Comparison of ENCODE assay signal across 17 cellular contexts in the genomic region with DNA sequence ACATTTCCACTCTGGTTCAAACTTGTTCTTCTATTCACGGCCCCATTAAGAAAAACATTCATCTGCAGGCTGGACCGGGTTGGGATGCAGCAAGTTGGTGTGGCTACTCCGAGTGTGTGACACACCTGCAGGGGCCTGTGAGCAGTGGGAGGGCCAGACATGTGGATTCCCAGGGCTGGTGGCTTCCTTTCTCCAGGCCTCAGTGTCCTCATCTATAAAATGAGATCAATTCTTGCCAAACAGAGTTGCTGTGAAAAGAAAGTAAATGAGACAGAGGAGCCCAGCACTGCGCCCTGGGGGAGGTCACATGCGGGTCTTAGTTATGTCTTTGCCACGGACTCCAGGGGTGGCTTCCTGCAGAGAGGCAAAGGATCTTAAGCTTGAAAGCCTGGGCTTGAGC. TPM values are rescaled to one million over a fixed set of nuclear protein-coding genes. Genes with fewer than 3 reads are reported as not detected.
A peak's percentile ranks its signal among the peaks of the same experiment; 100 is the strongest.
DNase-seq lines count a peak whose midpoint lies in the region; ATAC-seq, FAIRE-seq and TF ChIP-seq lines count a peak whose summit lies in the region.
"Had no signal": no experiment of that assay in that cellular context is flagged by ENCODE, and none has a peak within 500 bp of the region (broad histone marks: within the 10 kb centered on the region; RNA-seq: fewer than 3 reads in every experiment).

No MANE protein-coding gene starts in this region.

- H3K27ac Mint-ChIP-seq in neural progenitor cell = peak overlapping the region; percentile 50
- H3K27ac Mint-ChIP-seq: progenitor cell of endocrine pancreas had no signal

- no peak for TF ChIP-seq POLR2A in heart left ventricle (IDR thresholded peaks at IDR 0.05)

- peak overlapping the region; percentile 31 for H3K4me2 ChIP-seq in neural progenitor cell

- 54 to 71% (median 62%) methylated on average over 6 of the region's 6 CpGs for WGBS in heart left ventricle, 4 donors
- 42 to 67% methylated on average over 6 of the region's 6 CpGs for WGBS in esophagus, 2 donors

- H3K27ac ChIP-seq in heart left ventricle (peak overlapping the region in 10 of 12 donors; percentile 0 to 89 (median 29)), esophagus (ENCODE audit: low read depth in 2 of 2, low read length in 1 of 2) (peak overlapping the region; percentile 69 to 83), neural progenitor cell (no peak overlapping the region)
- H3K27ac ChIP-seq: foreskin keratinocyte, SK-N-MC had no signal

- TF ChIP-seq CTCF in heart left ventricle (IDR thresholded peaks at IDR 0.05) = no peak
- TF ChIP-seq CTCF in neural progenitor cell (IDR thresholded peaks at IDR 0.05) = no peak

- H3K4me3 Mint-ChIP-seq in neural progenitor cell = no peak overlapping the region
- H3K4me3 Mint-ChIP-seq: immature natural killer cell had no signal

- peaks cover 9% of the 10 kb centered on the region for H3F3A ChIP-seq in neural progenitor cell (ENCODE audit: low read depth)

- H4K20me1 ChIP-seq in neural progenitor cell (ENCODE audit: low read depth) = peaks cover 27% of the 10 kb centered on the region

- H3K4me1 ChIP-seq in heart left ventricle = peaks cover 0 to 54% (median 29%) of the 10 kb centered on the region in 12 donors
- peaks cover 5 to 26% of the 10 kb centered on the region in 2 donors for H3K4me1 ChIP-seq in esophagus (ENCODE audit: control insufficient read depth in 2 of 2, insufficient read depth in 2 of 2, low read length in 1 of 2)
- peaks cover 28% of the 10 kb centered on the region for H3K4me1 ChIP-seq in neural progenitor cell

- ATAC-seq in heart left ventricle = no peak
- ATAC-seq in left ventricle myocardium superior = no peak
- ATAC-seq: foreskin keratinocyte had no signal

- intact Hi-C loops in heart left ventricle (cut with DNase I) (no loop called here), left ventricle myocardium superior (cut with micrococcal nuclease) (no loop called here)

- H3K4me3 ChIP-seq in heart left ventricle (no peak overlapping the region), esophagus (ENCODE audit: low read depth in 1 of 2, low read length in 2 of 2) (no peak overlapping the region), neural progenitor cell (no peak overlapping the region)
- H3K4me3 ChIP-seq: SK-N-MC had no signal

- peaks cover 41% of the 10 kb centered on the region for H3K4me1 Mint-ChIP-seq in neural progenitor cell

- H3K27me3 ChIP-seq in heart left ventricle (no peaks in the 10 kb centered on the region), esophagus (ENCODE audit: control insufficient read depth in 1 of 2, insufficient read depth in 2 of 2, low read length in 2 of 2) (no peaks in the 10 kb centered on the region), neural progenitor cell (no peaks in the 10 kb centered on the region)
- H3K27me3 ChIP-seq: foreskin keratinocyte had no signal

- DNase-seq in heart left ventricle (no peak), left ventricle myocardium superior (no peak), neural progenitor cell (ENCODE audit: low spot score) (no peak), urothelium cell line (ENCODE audit: low spot score) (no peak), SW 1271 (lab: John Stamatoyannopoulos, UW) (no peak), globus pallidus (ENCODE audit: low spot score) (no peak)
- DNase-seq in effector CD8-positive, alpha-beta T cell (lab: John Stamatoyannopoulos, UW) = no peak
- DNase-seq: ACHN, foreskin keratinocyte, GDM1, immature natural killer cell, NCI-H146, NCI-H446 had no signal

- H3K9me3 Mint-ChIP-seq in neural progenitor cell = no peaks in the 10 kb centered on the region
- H3K9me3 Mint-ChIP-seq: immature natural killer cell had no signal

- peak; percentile 17 for FAIRE-seq in urothelium cell line (lab: Jason Lieb, UNC)
- FAIRE-seq: astrocyte had no signal

- no peak overlapping the region for H2AFZ ChIP-seq in neural progenitor cell (replicated peaks)

- peaks cover 6% of the 10 kb centered on the region for H3K79me2 ChIP-seq in neural progenitor cell (ENCODE audit: low read depth)

- peaks cover 2% of the 10 kb centered on the region for H3K27me3 Mint-ChIP-seq in neural progenitor cell (ENCODE audit: insufficient read depth, low read depth)
- H3K27me3 Mint-ChIP-seq: progenitor cell of endocrine pancreas had no signal

- H3K9me3 ChIP-seq in heart left ventricle (no peaks in the 10 kb centered on the region), esophagus (ENCODE audit: control insufficient read depth in 2 of 2, insufficient read depth in 1 of 2, low read depth in 1 of 2, low read length in 1 of 2) (no peaks in the 10 kb centered on the region), neural progenitor cell (ENCODE audit: low read depth) (no peaks in the 10 kb centered on the region)

- peaks cover 0 to 38% (median 28%) of the 10 kb centered on the region in 9 donors for H3K36me3 ChIP-seq in heart left ventricle
- peaks cover 10 to 22% of the 10 kb centered on the region in 2 donors for H3K36me3 ChIP-seq in esophagus (ENCODE audit: control insufficient read depth in 2 of 2, insufficient read depth in 2 of 2, low read length in 1 of 2)
- H3K36me3 ChIP-seq in neural progenitor cell = no peaks in the 10 kb centered on the region

- H3K9ac ChIP-seq in neural progenitor cell = no peak overlapping the region

- peaks cover 5% of the 10 kb centered on the region for H3K36me3 Mint-ChIP-seq in neural progenitor cell

RNA-seq across cellular contexts. Expression of gene MICALL1, which starts 5.2 kb away (rescaled TPM):
- 10 to 100 TPM; 15.8 to 40.7 (median 17.8) TPM for total RNA-seq in heart left ventricle
- 10 to 100 TPM; 10.6 to 21.3 TPM for polyA plus RNA-seq in heart left ventricle
- 20.1 TPM for total RNA-seq in left ventricle myocardium superior
- polyA plus RNA-seq in esophagus = 10 to 100 TPM; 41.7 to 44.1 TPM
- total RNA-seq in neural progenitor cell (ENCODE audit: low replicate concordance) = 5.0 and 14.3 TPM in 2 replicates

RNA-seq across cellular contexts. Expression of gene C22orf23, which starts 42.1 kb away (rescaled TPM):
- total RNA-seq in heart left ventricle = under 1 TPM in 7 of 9 donors, not detected in 2; 0.16 to 0.80 (median 0.44) TPM
- under 1 TPM; 0.37 to 0.65 TPM for polyA plus RNA-seq in heart left ventricle
- 0.30 TPM for total RNA-seq in left ventricle myocardium superior
- polyA plus RNA-seq in esophagus = under 1 TPM; 0.16 to 0.39 TPM
- total RNA-seq in neural progenitor cell (ENCODE audit: low replicate concordance) = 0.26 and 0.46 TPM in 2 replicates
- total RNA-seq: astrocyte had no signal
- polyA plus RNA-seq: immature natural killer cell had no signal

RNA-seq across cellular contexts. Expression of gene POLR2F, which starts 42.2 kb away (rescaled TPM):
- total RNA-seq in heart left ventricle (100 to 1,000 TPM in 1 of 9 donors, 10 to 100 TPM in 8; 60.7 to 120 (median 77.5) TPM), left ventricle myocardium superior (90.7 TPM), neural progenitor cell (ENCODE audit: low replicate concordance) (75.5 and 76.1 TPM in 2 replicates)
- polyA plus RNA-seq in heart left ventricle (100 to 1,000 TPM; 140 to 218 TPM), esophagus (100 to 1,000 TPM in 1 of 2 donors, 10 to 100 TPM in 1; 84.8 to 114 TPM)
